In the genomic region with DNA sequence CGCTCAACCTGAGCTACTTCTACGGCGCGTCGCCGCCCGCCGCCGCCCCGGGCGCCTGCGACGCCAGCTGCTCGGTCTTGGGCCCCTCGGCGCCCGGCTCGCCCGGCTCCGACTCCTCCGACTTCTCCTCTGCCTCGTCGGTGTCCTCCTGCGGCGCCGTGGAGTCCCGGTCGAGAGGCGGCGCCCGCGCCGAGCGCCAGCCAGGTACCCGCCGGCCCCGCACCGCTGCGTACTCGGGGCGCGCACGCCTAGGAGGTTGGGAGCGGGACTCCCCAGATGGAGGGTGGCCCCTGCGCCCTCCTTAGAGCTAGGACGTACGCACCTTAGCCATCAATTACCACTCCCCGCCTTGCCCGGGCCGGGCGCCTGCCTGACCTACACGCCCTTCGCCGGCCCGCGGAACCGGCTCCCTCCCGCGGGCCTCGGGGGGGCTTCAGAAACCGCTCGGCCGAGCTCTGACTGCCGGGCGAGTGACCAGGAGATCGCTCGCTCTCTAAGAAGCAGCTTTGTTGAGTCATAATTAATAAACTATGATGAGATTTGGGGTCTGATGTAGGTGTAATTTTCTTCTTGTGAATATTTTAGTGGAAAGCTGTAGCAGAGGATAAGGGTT, we compare ENCODE assay signal across 7 cellular contexts. TPM values are rescaled to one million over a fixed set of nuclear protein-coding genes. Genes with fewer than 3 reads are reported as not detected.
DNase-seq lines count a peak whose midpoint lies in the region; ATAC-seq and TF ChIP-seq lines count a peak whose summit lies in the region.

No MANE protein-coding gene starts in this region.

- H3K27ac Mint-ChIP-seq in activated CD8-positive, alpha-beta T cell treated with anti-CD3 and anti-CD28 coated beads for 36 hours, result peak overlapping the region; percentile 96
- peak overlapping the region; percentile 98 to 100 (median 99) for H3K27ac Mint-ChIP-seq in naive thymus-derived CD4-positive, alpha-beta T cell
- peak overlapping the region; percentile 94 for H3K27ac Mint-ChIP-seq in stimulated activated naive CD8-positive, alpha-beta T cell treated with anti-CD3 and anti-CD28 coated beads, Interleukin-15, Interleukin-2, amounts not matched to agents 100 ng/mL and 50 ng/mL, for 24 hours

- H3K4me3 Mint-ChIP-seq in activated CD8-positive, alpha-beta T cell treated with anti-CD3 and anti-CD28 coated beads for 36 hours, result peak overlapping the region; percentile 87
- peak overlapping the region; percentile 90 to 100 (median 98) for H3K4me3 Mint-ChIP-seq in naive thymus-derived CD4-positive, alpha-beta T cell
- H3K4me3 Mint-ChIP-seq in stimulated activated naive CD8-positive, alpha-beta T cell treated with anti-CD3 and anti-CD28 coated beads, Interleukin-15, Interleukin-2, amounts not matched to agents 100 ng/mL and 50 ng/mL, for 24 hours, result peak overlapping the region; percentile 95

- peaks cover 5% of the 10 kb centered on the region for H3K4me1 ChIP-seq in endocrine pancreas (ENCODE audit: control insufficient read depth, insufficient read depth, low read length)
- H3K4me1 ChIP-seq in naive thymus-derived CD4-positive, alpha-beta T cell (ENCODE audit: control insufficient read depth in 2 of 2, insufficient read depth in 2 of 2, low read length in 2 of 2), result peaks cover 20 to 34% of the 10 kb centered on the region in 2 donors

- POLR2A ChIA-PET in activated CD8-positive, alpha-beta T cell treated with anti-CD3 and anti-CD28 coated beads for 36 hours (lab: Charles Lee), result interaction anchor here (0.7 to 10.2 kb wide), 36 partner anchors 9 to 380 kb away, joined by 3 to 151 read pairs (median 4); a partner anchor contains a TSS
- POLR2A ChIA-PET in naive thymus-derived CD4-positive, alpha-beta T cell (lab: Charles Lee), result interaction anchor here (0.5 to 3.7 kb wide), 47 partner anchors 10 to 1109 kb away, joined by 3 to 101 read pairs (median 6); a partner anchor contains a TSS

- CTCF ChIA-PET in activated CD8-positive, alpha-beta T cell treated with anti-CD3 and anti-CD28 coated beads for 36 hours (lab: Charles Lee), result interaction anchor here (0.8 to 3.3 kb wide), 11 partner anchors 14 to 380 kb away, joined by 3 to 11 read pairs (median 4); no protein-coding TSS in a partner anchor
- CTCF ChIA-PET in naive thymus-derived CD4-positive, alpha-beta T cell (lab: Charles Lee), result interaction anchor here (0.6 to 2.5 kb wide), 10 partner anchors 11 to 688 kb away, joined by 3 to 17 read pairs (median 5); no protein-coding TSS in a partner anchor

- TF ChIP-seq CTCF in GM12875 (IDR thresholded peaks at IDR 0.05; ENCODE audit: borderline replicate concordance, insufficient read depth, low read depth, low read length), result peak; percentile 10; the same call in 1 of the 2 replicates
- TF ChIP-seq CTCF in activated CD8-positive, alpha-beta T cell treated with anti-CD3 and anti-CD28 coated beads for 36 hours (IDR thresholded peaks at IDR 0.05), result no peak

- H3K27me3 Mint-ChIP-seq in activated CD8-positive, alpha-beta T cell treated with anti-CD3 and anti-CD28 coated beads for 36 hours, result no peaks in the 10 kb centered on the region
- H3K27me3 Mint-ChIP-seq in naive thymus-derived CD4-positive, alpha-beta T cell, result no peaks in the 10 kb centered on the region
- no peaks in the 10 kb centered on the region for H3K27me3 Mint-ChIP-seq in stimulated activated naive CD8-positive, alpha-beta T cell treated with anti-CD3 and anti-CD28 coated beads, Interleukin-15, Interleukin-2, amounts not matched to agents 100 ng/mL and 50 ng/mL, for 24 hours

- H3K4me3 ChIP-seq in GM12875 (ENCODE audit: low read depth, low read length), result peak overlapping the region; percentile 88
- H3K4me3 ChIP-seq in endocrine pancreas (ENCODE audit: control insufficient read depth, insufficient read depth, low read length), result peak overlapping the region; percentile 99
- peak overlapping the region; percentile 98 for H3K4me3 ChIP-seq in naive thymus-derived CD4-positive, alpha-beta T cell (ENCODE audit: low read length)

- no peaks in the 10 kb centered on the region for H3K9me3 ChIP-seq in endocrine pancreas (ENCODE audit: control insufficient read depth, low read length)
- H3K9me3 ChIP-seq in naive thymus-derived CD4-positive, alpha-beta T cell (ENCODE audit: control insufficient read depth in 2 of 3, low read length in 3 of 3), result no peaks in the 10 kb centered on the region

- peak; percentile 23 for ATAC-seq in GM21825 (IDR thresholded peaks at IDR 0.05; ENCODE audit: unreplicated experiment)
- peak; percentile 19 for ATAC-seq in activated CD8-positive, alpha-beta T cell treated with anti-CD3 and anti-CD28 coated beads for 36 hours
- ATAC-seq in naive thymus-derived CD4-positive, alpha-beta T cell, result peak; percentile 19

- peaks cover 6% of the 10 kb centered on the region for H3K36me3 ChIP-seq in endocrine pancreas (ENCODE audit: control insufficient read depth, insufficient read depth, low read length)
- peaks cover 24 to 42% (median 27%) of the 10 kb centered on the region in 3 experiments for H3K36me3 ChIP-seq in naive thymus-derived CD4-positive, alpha-beta T cell (ENCODE audit: control insufficient read depth in 2 of 3, insufficient read depth in 3 of 3, low read length in 3 of 3)

- DNase-seq in M059J (ENCODE audit: low read depth), result peak; percentile 40
- peak; percentile 60 for DNase-seq in activated CD8-positive, alpha-beta T cell treated with anti-CD3 and anti-CD28 coated beads for 36 hours
- peak; percentile 49 to 73 (median 59) for DNase-seq in naive thymus-derived CD4-positive, alpha-beta T cell

- H3K9ac ChIP-seq in endocrine pancreas (ENCODE audit: control insufficient read depth, insufficient read depth, low read length), result peak overlapping the region; percentile 74

- H3K27ac ChIP-seq in naive thymus-derived CD4-positive, alpha-beta T cell (ENCODE audit: low read depth, low read length), result peak overlapping the region; percentile 100

- H3K4me1 Mint-ChIP-seq in activated CD8-positive, alpha-beta T cell treated with anti-CD3 and anti-CD28 coated beads for 36 hours (ENCODE audit: low read depth), result peaks cover 51% of the 10 kb centered on the region
- H3K4me1 Mint-ChIP-seq in naive thymus-derived CD4-positive, alpha-beta T cell, result peaks cover 39 to 57% (median 48%) of the 10 kb centered on the region in 7 donors
- H3K4me1 Mint-ChIP-seq in stimulated activated naive CD8-positive, alpha-beta T cell treated with anti-CD3 and anti-CD28 coated beads, Interleukin-15, Interleukin-2, amounts not matched to agents 100 ng/mL and 50 ng/mL, for 24 hours (ENCODE audit: low read depth), result peaks cover 48% of the 10 kb centered on the region

- peaks cover 48% of the 10 kb centered on the region for H3K36me3 Mint-ChIP-seq in activated CD8-positive, alpha-beta T cell treated with anti-CD3 and anti-CD28 coated beads for 36 hours (ENCODE audit: low read depth)
- H3K36me3 Mint-ChIP-seq in naive thymus-derived CD4-positive, alpha-beta T cell, result peaks cover 22 to 51% (median 46%) of the 10 kb centered on the region in 5 donors
- peaks cover 58% of the 10 kb centered on the region for H3K36me3 Mint-ChIP-seq in stimulated activated naive CD8-positive, alpha-beta T cell treated with anti-CD3 and anti-CD28 coated beads, Interleukin-15, Interleukin-2, amounts not matched to agents 100 ng/mL and 50 ng/mL, for 24 hours (ENCODE audit: low read depth)

- no peaks in the 10 kb centered on the region for H3K9me3 Mint-ChIP-seq in activated CD8-positive, alpha-beta T cell treated with anti-CD3 and anti-CD28 coated beads for 36 hours
- H3K9me3 Mint-ChIP-seq in naive thymus-derived CD4-positive, alpha-beta T cell, result peaks cover 0 to 5% (median 0%) of the 10 kb centered on the region in 11 donors
- H3K9me3 Mint-ChIP-seq in stimulated activated naive CD8-positive, alpha-beta T cell treated with anti-CD3 and anti-CD28 coated beads, Interleukin-15, Interleukin-2, amounts not matched to agents 100 ng/mL and 50 ng/mL, for 24 hours, result no peaks in the 10 kb centered on the region

- no peaks in the 10 kb centered on the region for H3K27me3 ChIP-seq in endocrine pancreas (ENCODE audit: control insufficient read depth, insufficient read depth, low read length)
- no peaks in the 10 kb centered on the region for H3K27me3 ChIP-seq in naive thymus-derived CD4-positive, alpha-beta T cell (ENCODE audit: control insufficient read depth in 2 of 2, insufficient read depth in 2 of 2, low read length in 2 of 2)

- intact Hi-C loops in activated CD8-positive, alpha-beta T cell treated with anti-CD3 and anti-CD28 coated beads for 36 hours (cut with micrococcal nuclease), result loop anchor here (1.0 to 10.0 kb wide), 7 partner anchors 23 to 375 kb away; a partner anchor contains a TSS
- intact Hi-C loops in naive thymus-derived CD4-positive, alpha-beta T cell (cut with micrococcal nuclease), result loop anchor here (1.0 to 10.0 kb wide), 16 partner anchors 23 to 1445 kb away; a partner anchor contains a TSS

RNA-seq across cellular contexts. Expression of a gene that starts 0.5 kb away (rescaled TPM):
- total RNA-seq in M059J (2014; rRNA removed; shearing (Covaris generic)), result 5.4 and 9.6 TPM in 2 replicates
- total RNA-seq in activated CD8-positive, alpha-beta T cell treated with anti-CD3 and anti-CD28 coated beads for 36 hours, result 10 to 100 TPM; 62.1 to 70.6 TPM
- total RNA-seq in naive thymus-derived CD4-positive, alpha-beta T cell, result 100 to 1,000 TPM; 108 to 913 (median 140) TPM
- 10 to 100 TPM; 21.0 to 30.8 TPM for polyA plus RNA-seq in naive thymus-derived CD4-positive, alpha-beta T cell

Comparison
In these comparisons a context has a peak if more than half of its experiments do, and no peak if none do; other contexts are left out.
1. Peak in every context shown above with its lines: DNase-seq, ATAC-seq, H3K4me3 ChIP-seq and H3K27ac ChIP-seq.